30 cellular contexts compared by ENCODE assay signal in the genomic region with DNA sequence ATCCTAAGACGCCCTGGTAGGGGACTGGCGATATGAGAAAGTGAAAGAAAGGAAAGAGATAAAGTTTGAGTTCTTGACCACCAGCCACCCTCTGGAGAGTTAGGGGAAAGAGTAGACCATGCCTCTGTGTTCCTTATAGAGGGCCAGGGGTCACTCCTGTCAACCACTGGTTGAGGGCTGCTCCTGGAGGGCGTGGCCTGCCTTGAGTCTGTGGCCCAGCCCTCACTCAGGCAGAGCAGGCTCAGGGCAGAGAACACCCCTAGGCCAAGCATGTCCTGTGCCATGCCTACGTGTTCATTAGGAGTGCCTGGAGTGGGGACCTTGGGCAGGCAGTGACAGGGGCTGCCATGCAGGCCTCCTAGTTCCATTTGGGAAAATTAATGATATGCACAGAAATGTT.
"Had no signal": no experiment of that assay in that cellular context is flagged by ENCODE, and none has a peak within 500 bp of the region (broad histone marks: within the 10 kb centered on the region; RNA-seq: fewer than 3 reads in every experiment).

No MANE protein-coding gene starts in this region.

- H3K36me3 ChIP-seq: neutrophil, ovary, right lobe of liver, sigmoid colon, stomach, thoracic aorta, thyroid gland, tibial nerve, upper lobe of left lung, uterus had no signal

- DNase-seq: naive thymus-derived CD8-positive, alpha-beta T cell; nephron progenitor cell; nucleus accumbens; ovary; posterior cingulate gyrus; psoas muscle; right cardiac atrium; right lobe of liver; sigmoid colon; small intestine; stimulated activated CD4-positive, alpha-beta T cell treated with anti-CD3 and anti-CD28 coated beads, Interleukin-15, amount 100 ng/mL, for 24 hours; stimulated activated CD4-positive, alpha-beta T cell treated with anti-CD3 and anti-CD28 coated beads, Interleukin-2, amount 100 ng/mL, for 24 hours; stimulated activated CD4-positive, alpha-beta T cell treated with anti-CD3 and anti-CD28 coated beads, Interleukin-2, amount 100 ng/mL, for 48 hours; stimulated activated CD4-positive, alpha-beta T cell treated with anti-CD3 and anti-CD28 coated beads, Interleukin-4, amount 100 ng/mL, for 24 hours; stimulated activated naive B cell treated with anti-CD40 and anti-IgM and Interleukin-4, amounts not matched to agents 10 μg/mL and 1 μg/mL and 100 μg/mL, for 72 hours; stimulated activated naive CD4-positive, alpha-beta T cell treated with Interleukin-2 at 50 U/mL for 16 hours; stomach; thyroid gland; trophoblast cell; uterus had no signal

- H3K9me3 Mint-ChIP-seq: nephron progenitor cell; neural crest cell; stimulated activated naive CD8-positive, alpha-beta T cell treated with anti-CD3 and anti-CD28 coated beads, Interleukin-15, Interleukin-2, amounts not matched to agents 100 ng/mL and 50 ng/mL, for 24 hours had no signal

- H3K9me3 ChIP-seq: neutrophil, ovary, psoas muscle, right lobe of liver, sigmoid colon, stomach, thoracic aorta, thyroid gland, upper lobe of left lung, uterus had no signal

- H3K4me3 Mint-ChIP-seq: naive thymus-derived CD8-positive, alpha-beta T cell; natural killer cell treated with Interleukin-12 subunit alpha and Interleukin-12 subunit beta and Interleukin-15 and Interleukin-18, amount 100 ng/mL, for 72 hours; nephron progenitor cell; neural crest cell; stimulated activated effector memory CD8-positive, alpha-beta T cell treated with anti-CD3 and anti-CD28 coated beads, Interleukin-12 subunit alpha, Interleukin-12 subunit beta, amount 100 ng/mL, for 72 hours; stimulated activated naive B cell treated with anti-CD40 and anti-IgM and Interleukin-4, amounts not matched to agents 10 μg/mL and 1 μg/mL and 100 μg/mL, for 72 hours; stimulated activated naive CD8-positive, alpha-beta T cell treated with anti-CD3 and anti-CD28 coated beads, Interleukin-15, Interleukin-2, amounts not matched to agents 100 ng/mL and 50 ng/mL, for 24 hours had no signal

- H2AFZ ChIP-seq: parathyroid adenoma had no signal

- H3K9ac ChIP-seq: parathyroid adenoma had no signal

- ATAC-seq: naive thymus-derived CD8-positive, alpha-beta T cell; psoas muscle; stimulated activated effector memory CD8-positive, alpha-beta T cell treated with anti-CD3 and anti-CD28 coated beads, Interleukin-12 subunit alpha, Interleukin-12 subunit beta, amount 100 ng/mL, for 72 hours; stimulated activated naive B cell treated with anti-CD40 and anti-IgM and Interleukin-4, amounts not matched to agents 10 μg/mL and 1 μg/mL and 100 μg/mL, for 72 hours had no signal

- H3K79me2 ChIP-seq: parathyroid adenoma had no signal

- H3K27ac Mint-ChIP-seq: naive thymus-derived CD8-positive, alpha-beta T cell; natural killer cell treated with Interleukin-12 subunit alpha and Interleukin-12 subunit beta and Interleukin-15 and Interleukin-18, amount 100 ng/mL, for 72 hours; nephron progenitor cell; progenitor cell of endocrine pancreas; stimulated activated effector memory CD8-positive, alpha-beta T cell treated with anti-CD3 and anti-CD28 coated beads, Interleukin-12 subunit alpha, Interleukin-12 subunit beta, amount 100 ng/mL, for 72 hours; stimulated activated naive B cell treated with anti-CD40 and anti-IgM and Interleukin-4, amounts not matched to agents 10 μg/mL and 1 μg/mL and 100 μg/mL, for 72 hours; stimulated activated naive CD8-positive, alpha-beta T cell treated with anti-CD3 and anti-CD28 coated beads, Interleukin-15, Interleukin-2, amounts not matched to agents 100 ng/mL and 50 ng/mL, for 24 hours had no signal

- H3K36me3 Mint-ChIP-seq: naive thymus-derived CD8-positive, alpha-beta T cell; natural killer cell treated with Interleukin-12 subunit alpha and Interleukin-12 subunit beta and Interleukin-15 and Interleukin-18, amount 100 ng/mL, for 72 hours; stimulated activated effector memory CD8-positive, alpha-beta T cell treated with anti-CD3 and anti-CD28 coated beads, Interleukin-12 subunit alpha, Interleukin-12 subunit beta, amount 100 ng/mL, for 72 hours; stimulated activated naive B cell treated with anti-CD40 and anti-IgM and Interleukin-4, amounts not matched to agents 10 μg/mL and 1 μg/mL and 100 μg/mL, for 72 hours had no signal

- H3K4me1 Mint-ChIP-seq: naive thymus-derived CD8-positive, alpha-beta T cell; neural crest cell; stimulated activated effector memory CD8-positive, alpha-beta T cell treated with anti-CD3 and anti-CD28 coated beads, Interleukin-12 subunit alpha, Interleukin-12 subunit beta, amount 100 ng/mL, for 72 hours; stimulated activated naive B cell treated with anti-CD40 and anti-IgM and Interleukin-4, amounts not matched to agents 10 μg/mL and 1 μg/mL and 100 μg/mL, for 72 hours had no signal

- H3K27me3 Mint-ChIP-seq: natural killer cell treated with Interleukin-12 subunit alpha and Interleukin-12 subunit beta and Interleukin-15 and Interleukin-18, amount 100 ng/mL, for 72 hours; progenitor cell of endocrine pancreas; stimulated activated naive B cell treated with anti-CD40 and anti-IgM and Interleukin-4, amounts not matched to agents 10 μg/mL and 1 μg/mL and 100 μg/mL, for 72 hours; stimulated activated naive CD8-positive, alpha-beta T cell treated with anti-CD3 and anti-CD28 coated beads, Interleukin-15, Interleukin-2, amounts not matched to agents 100 ng/mL and 50 ng/mL, for 24 hours had no signal

- H3K27ac ChIP-seq: neutrophil, ovary, parathyroid adenoma, psoas muscle, right lobe of liver, sigmoid colon, stomach, thoracic aorta, thyroid gland, tibial nerve, upper lobe of left lung, uterus had no signal

- H3K4me3 ChIP-seq: ovary, psoas muscle, right lobe of liver, sigmoid colon, stomach, thoracic aorta, thyroid gland, tibial nerve, upper lobe of left lung, uterus had no signal

- H3K27me3 ChIP-seq: neutrophil, ovary, right lobe of liver, sigmoid colon, stomach, thyroid gland, tibial nerve, upper lobe of left lung, uterus had no signal

- H3K4me1 ChIP-seq: parathyroid adenoma, psoas muscle, right lobe of liver, sigmoid colon, stomach, thyroid gland, tibial nerve, upper lobe of left lung, uterus had no signal
